8 cellular contexts compared by ENCODE assay signal in genomic region chr6:26235240-26235730, GRCh38.
A peak's percentile ranks its signal among the peaks of the same experiment; 100 is the strongest.
DNase-seq lines count a peak whose midpoint lies in the region; ATAC-seq, FAIRE-seq and TF ChIP-seq lines count a peak whose summit lies in the region.

No MANE protein-coding gene starts in this region.

- H3K36me3 Mint-ChIP-seq in IgD-negative memory B cell, result no peaks in the 10 kb centered on the region

- 0 out of 3 replicates have a peak, but pooled peaks have one; percentile 10 for ATAC-seq in K562
- ATAC-seq in GM18502 (IDR thresholded peaks at IDR 0.05; ENCODE audit: poor library complexity, unreplicated experiment), result no peak

- H3K4me3 ChIP-seq in AG10803 (ENCODE audit: low read length), result peak overlapping the region; percentile 62
- peak overlapping the region; percentile 40 for H3K4me3 ChIP-seq in K562
- peak overlapping the region; percentile 76 to 89 for H3K4me3 ChIP-seq in mucosa of rectum (ENCODE audit: low read length in 2 of 2)

- peaks cover 18 to 26% (median 18%) of the 10 kb centered on the region in 3 donors for H3K4me1 Mint-ChIP-seq in IgD-negative memory B cell

- peak; percentile 6 for FAIRE-seq in K562 (lab: Jason Lieb, UNC)

- CTCF ChIA-PET in K562 (lab: Yijun Ruan, JAX; ENCODE audit: low intra/inter-chr PET ratio), result no interaction called here

- POLR2A ChIA-PET in K562 (lab: Yijun Ruan, JAX), result interaction anchor here (0.9 to 6.9 kb wide), 21 partner anchors 9 to 74 kb away, joined by 3 to 147 read pairs (median 6); a partner anchor contains a TSS

- TSS peak; percentile 93 for BruUV-seq in K562 (replicated peaks; lab: Mats Ljungman, UMichigan)

- no peaks in the 10 kb centered on the region for H3K36me3 ChIP-seq in K562 (ENCODE audit: control insufficient read depth, insufficient read depth, low read length)
- no peaks in the 10 kb centered on the region for H3K36me3 ChIP-seq in mucosa of rectum (ENCODE audit: control insufficient read depth in 2 of 2, insufficient read depth in 2 of 2, low read length in 2 of 2)

- H3K4me3 Mint-ChIP-seq in IgD-negative memory B cell, result peak overlapping the region; percentile 89 to 99 (median 94)

- H3K9me3 ChIP-seq in K562 (replicated peaks; ENCODE audit: control insufficient read depth, insufficient read depth, low read depth, low read length), result peaks cover 3% of the 10 kb centered on the region; the same call in 1 of the 2 replicates
- H3K9me3 ChIP-seq in mucosa of rectum (ENCODE audit: control insufficient read depth in 2 of 2, low read length in 2 of 2), result no peaks in the 10 kb centered on the region

- no peak for TF ChIP-seq POLR2A in K562 (conservative IDR thresholded peaks at IDR 0.05)

- no peaks in the 10 kb centered on the region for H4K20me1 ChIP-seq in K562 (replicated peaks; ENCODE audit: control insufficient read depth, insufficient read depth, low read length)

- H3K27me3 ChIP-seq in K562 (ENCODE audit: control insufficient read depth in 2 of 2, insufficient read depth in 2 of 2, low read length in 2 of 2) (no peaks in the 10 kb centered on the region), mucosa of rectum (ENCODE audit: control insufficient read depth in 2 of 2, insufficient read depth in 2 of 2, low read length in 2 of 2) (no peaks in the 10 kb centered on the region)

- peak overlapping the region; percentile 85 for H3K4me2 ChIP-seq in K562 (ENCODE audit: insufficient read depth, low read length)

- peak overlapping the region; percentile 94 for H2AFZ ChIP-seq in K562 (ENCODE audit: low read depth, low read length)

- peaks cover 23% of the 10 kb centered on the region for H3K79me2 ChIP-seq in K562 (ENCODE audit: control insufficient read depth, insufficient read depth, low read length)

- in situ Hi-C loops in K562 (cut with MboI), result no loop called here

- intact Hi-C loops in K562 (cut with micrococcal nuclease), result no loop called here

- H3K9me3 Mint-ChIP-seq in IgD-negative memory B cell, result no peaks in the 10 kb centered on the region

- H3K4me1 ChIP-seq in K562 (replicated peaks in 1 of 2; ENCODE audit: control insufficient read depth in 2 of 2, insufficient read depth in 2 of 2, low read length in 2 of 2), result peaks cover 16 to 19% of the 10 kb centered on the region in 2 experiments; a peak in 4 of 5 replicates
- peaks cover 0 to 17% of the 10 kb centered on the region in 2 donors for H3K4me1 ChIP-seq in mucosa of rectum (ENCODE audit: control insufficient read depth in 2 of 2, insufficient read depth in 2 of 2, low read length in 2 of 2)

- TF ChIP-seq CTCF in AG10803 (conservative IDR thresholded peaks at IDR 0.05; ENCODE audit: low read length) (no peak), K562 (IDR thresholded peaks at IDR 0.05 in 2 of 3, conservative IDR thresholded peaks at IDR 0.05 in 1 of 3; ENCODE audit: insufficient read depth in 2 of 3, low read depth in 1 of 3, low read length in 3 of 3) (no peak)

- DNase-seq in AG10803 (ENCODE audit: low read depth), result no peak
- peak in 2 of 4 experiments; percentile 34 to 41 for DNase-seq in K562 (ENCODE audit: extremely low read depth in 1 of 4, low spot score in 3 of 4)
- no peak for DNase-seq in SW 1271 (lab: John Stamatoyannopoulos, UW)
- no peak for DNase-seq in HuH-7.5 (ENCODE audit: low spot score)
- no peak for DNase-seq in NCI-H446 (lab: John Stamatoyannopoulos, UW)

- peak overlapping the region; percentile 85 to 95 (median 95) for H3K27ac Mint-ChIP-seq in IgD-negative memory B cell

- 2% methylated on average over 5 of the region's 5 CpGs for WGBS in K562 (ENCODE audit: insufficient coverage, low coverage, missing lambda C conversion rate)

- H3K27ac ChIP-seq in K562 (ENCODE audit: extremely low read depth, low read depth, low read length) (peak overlapping the region; percentile 73), mucosa of rectum (ENCODE audit: low read depth in 2 of 2, low read length in 2 of 2) (peak overlapping the region; percentile 92 to 94)

- no peaks in the 10 kb centered on the region for H3K27me3 Mint-ChIP-seq in IgD-negative memory B cell

- H3K9ac ChIP-seq in K562 (ENCODE audit: insufficient read depth in 1 of 2, low read depth in 2 of 2, low read length in 2 of 2), result peak overlapping the region; percentile 77 to 93
- H3K9ac ChIP-seq in mucosa of rectum (ENCODE audit: low read depth in 1 of 2, low read length in 2 of 2), result peak overlapping the region; percentile 83 to 97

- no peaks in the 10 kb centered on the region for H3K9me1 ChIP-seq in K562 (ENCODE audit: control insufficient read depth, insufficient read depth, low read length)

- no peak for TF ChIP-seq EP300 in K562 (IDR thresholded peaks at IDR 0.05; ENCODE audit: low read length)

- no peak for TF ChIP-seq RAD21 in K562 (CRISPR knock-in tag; conservative IDR thresholded peaks at IDR 0.05 in 1 of 2, IDR thresholded peaks at IDR 0.05 in 1 of 2)

TF ChIP-seq in K562, 482 proteins besides CTCF, POLR2A, EP300 and RAD21 (continues in another document):
- TF ChIP-seq GATAD2B (IDR thresholded peaks at IDR 0.05; ENCODE audit: borderline replicate concordance) (0 out of 2 replicates have a peak, but pooled peaks have one; percentile 18), ZBTB40 (IDR thresholded peaks at IDR 0.05) (peak; percentile 9; the same call in 1 of the 2 replicates), ZBTB40 (CRISPR knock-in tag; IDR thresholded peaks at IDR 0.05) (no peak), RFX5 (IDR thresholded peaks at IDR 0.05; ENCODE audit: low read depth, low read length) (0 out of 2 replicates have a peak, but pooled peaks have one; percentile 24), ZNF444 (CRISPR knock-in tag; IDR thresholded peaks at IDR 0.05) (no peak), ZNF175 (CRISPR knock-in tag; IDR thresholded peaks at IDR 0.05; ENCODE audit: low read depth) (0 out of 2 replicates have a peak, but pooled peaks have one; percentile 25), TBP (optimal IDR thresholded peaks at IDR 0.05; ENCODE audit: low read depth, low read length) (peak; percentile 61), ZNF589 (CRISPR knock-in tag; IDR thresholded peaks at IDR 0.05; ENCODE audit: low read depth) (peak; percentile 19; the same call in 1 of the 2 replicates)
